In the genomic region with DNA sequence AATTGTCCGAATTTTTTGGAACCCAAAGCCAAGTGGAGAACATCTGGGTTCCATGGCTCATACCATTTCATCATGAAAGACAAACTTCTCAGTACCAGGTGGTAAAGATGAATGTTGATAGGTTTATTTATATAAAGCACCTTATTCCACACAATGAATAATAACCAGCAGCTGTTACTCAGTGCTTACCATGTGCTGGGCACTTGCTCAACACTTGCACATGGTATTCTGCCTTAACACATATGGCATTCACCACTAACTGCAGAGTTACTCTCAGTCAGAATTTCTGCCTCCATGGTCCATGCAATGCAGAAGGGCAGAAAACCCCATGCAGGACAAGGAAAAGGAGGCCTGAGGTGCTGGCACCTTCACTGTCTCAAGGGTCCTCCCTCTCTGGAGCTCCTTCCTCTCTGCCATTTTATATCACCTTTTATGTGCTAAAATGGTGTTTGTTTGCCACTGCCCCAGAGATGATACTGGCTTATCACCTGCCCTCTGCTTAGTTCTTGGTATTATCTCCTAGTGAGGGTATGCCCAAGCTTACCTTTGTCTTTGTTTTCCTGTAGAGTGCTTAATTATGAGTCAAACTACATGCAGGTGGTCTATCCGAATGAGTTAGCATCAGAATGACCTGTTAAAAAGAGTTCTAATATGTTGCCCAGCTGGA, we compare ENCODE assay signal across 2 cellular contexts.
TF ChIP-seq lines count a peak whose summit lies in the region.

No MANE protein-coding gene starts in this region.

TF ChIP-seq in GM23338, 12 proteins besides CTCF, POLR2A, EP300 and RAD21:
- 0 out of 2 replicates have a peak, but pooled peaks have one; percentile 8 for TF ChIP-seq NANOG (IDR thresholded peaks at IDR 0.05; ENCODE audit: borderline replicate concordance)
- no peak for TF ChIP-seq ZNF331 (CRISPR knock-in tag; IDR thresholded peaks at IDR 0.05; ENCODE audit: low read depth)
TF ChIP-seq in GM23338: peak in this region for 1.

TF ChIP-seq in H1, 55 proteins besides CTCF, POLR2A, EP300 and RAD21:
- TF ChIP-seq EGR1 (IDR thresholded peaks at IDR 0.05; ENCODE audit: borderline replicate concordance, low read depth, low read length): no peak
- no peak for TF ChIP-seq ZNF274 (IDR thresholded peaks at IDR 0.05; ENCODE audit: borderline replicate concordance, extremely low read depth, low read length)
- TF ChIP-seq TEAD4 (IDR thresholded peaks at IDR 0.05; ENCODE audit: low read depth, low read length): no peak
- no peak for TF ChIP-seq EZH2 (IDR thresholded peaks at IDR 0.05; ENCODE audit: low read depth, low read length, severe bottlenecking)
